31 cellular contexts compared by ENCODE assay signal in the genomic region with DNA sequence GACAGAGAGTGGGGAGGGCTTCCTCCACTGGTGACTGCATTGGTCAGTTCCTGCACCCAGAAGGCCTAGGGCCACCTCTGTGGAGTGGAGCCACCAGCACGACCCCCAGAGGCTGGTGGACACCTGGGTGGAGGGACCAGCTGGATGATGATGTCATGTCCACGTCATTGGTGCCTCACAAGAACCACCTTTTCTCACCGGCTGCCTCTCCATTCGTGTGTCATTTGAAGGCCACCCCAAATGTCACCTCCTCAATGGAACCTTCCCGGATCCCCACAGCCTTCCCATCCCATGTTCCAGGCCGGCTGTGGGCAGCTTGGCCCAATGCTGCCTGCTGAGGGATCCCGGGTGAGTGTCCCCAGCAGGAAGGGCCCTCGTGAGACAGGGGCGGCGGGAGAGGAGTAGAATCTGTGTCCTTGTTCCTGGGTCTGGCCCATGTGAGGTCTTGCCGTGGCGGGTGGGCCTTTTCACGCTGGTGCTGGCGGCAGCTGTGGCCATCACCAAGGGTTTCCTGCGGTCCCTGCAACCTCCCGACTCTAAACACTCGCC.
"Had no signal": no experiment of that assay in that cellular context is flagged by ENCODE, and none has a peak within 500 bp of the region (broad histone marks: within the 10 kb centered on the region; RNA-seq: fewer than 3 reads in every experiment).

No MANE protein-coding gene starts in this region.

- ATAC-seq: body of pancreas; foreskin keratinocyte; heart left ventricle; lower lobe of right lung; natural killer cell treated with Interleukin-12 subunit alpha and Interleukin-12 subunit beta and Interleukin-15 and Interleukin-18, amount 100 ng/mL, for 72 hours; pancreas; sciatic nerve; stimulated activated effector memory CD8-positive, alpha-beta T cell treated with anti-CD3 and anti-CD28 coated beads, Interleukin-12 subunit alpha, Interleukin-12 subunit beta, amount 100 ng/mL, for 72 hours; stimulated activated naive CD8-positive, alpha-beta T cell treated with anti-CD3 and anti-CD28 coated beads, Interleukin-15, amount 100 ng/mL, for 72 hours had no signal

- H3K4me3 Mint-ChIP-seq: activated naive CD8-positive, alpha-beta T cell; dendritic cell treated with granulocyte-macrophage colony-stimulating factor and Interleukin-4, amounts not matched to agents 40 ng/mL and 50 ng/mL, for 4 days; natural killer cell treated with Interleukin-12 subunit alpha and Interleukin-12 subunit beta and Interleukin-15 and Interleukin-18, amount 100 ng/mL, for 72 hours; stimulated activated effector memory CD8-positive, alpha-beta T cell treated with anti-CD3 and anti-CD28 coated beads, Interleukin-12 subunit alpha, Interleukin-12 subunit beta, amount 100 ng/mL, for 72 hours had no signal

- H3K36me3 ChIP-seq: esophagus muscularis mucosa, heart left ventricle, lower lobe of right lung, pancreas, prostate gland, upper lobe of left lung, vagina had no signal

- H3K27me3 ChIP-seq: pancreas, vagina had no signal

- H3K27ac Mint-ChIP-seq: activated naive CD8-positive, alpha-beta T cell; endodermal cell; natural killer cell treated with Interleukin-12 subunit alpha and Interleukin-12 subunit beta and Interleukin-15 and Interleukin-18, amount 100 ng/mL, for 72 hours; stimulated activated effector memory CD8-positive, alpha-beta T cell treated with anti-CD3 and anti-CD28 coated beads, Interleukin-12 subunit alpha, Interleukin-12 subunit beta, amount 100 ng/mL, for 72 hours; stimulated activated naive CD8-positive, alpha-beta T cell treated with anti-CD3 and anti-CD28 coated beads, Interleukin-15, amount 100 ng/mL, for 72 hours had no signal

- FAIRE-seq: pancreas, TTC549 had no signal

- H3K4me1 Mint-ChIP-seq: endodermal cell had no signal

- H3K36me3 Mint-ChIP-seq: activated naive CD8-positive, alpha-beta T cell; natural killer cell treated with Interleukin-12 subunit alpha and Interleukin-12 subunit beta and Interleukin-15 and Interleukin-18, amount 100 ng/mL, for 72 hours had no signal

- H3K4me3 ChIP-seq: body of pancreas, esophagus muscularis mucosa, heart left ventricle, lower lobe of right lung, pancreas, prostate gland, skin epidermis, upper lobe of left lung, vagina had no signal

- H3K4me1 ChIP-seq: foreskin keratinocyte had no signal

- H3K27ac ChIP-seq: body of pancreas, foreskin keratinocyte, heart left ventricle, lower lobe of right lung, pancreas, prostate gland, skin epidermis, upper lobe of left lung, vagina, VCaP had no signal

- H3K9me3 ChIP-seq: body of pancreas, esophagus muscularis mucosa, heart left ventricle, lower lobe of right lung, pancreas, prostate gland, upper lobe of left lung, vagina had no signal

- DNase-seq: activated CD4-positive, alpha-beta T cell treated with anti-CD3 and anti-CD28 coated beads for 4 hours; activated CD4-positive, alpha-beta T cell treated with anti-CD3 and anti-CD28 coated beads, Interleukin-2, amount 50 U/mL, for 4 hours; activated effector memory CD4-positive, alpha-beta T cell treated with Interleukin-2 at 50 U/mL for 16 hours; activated naive CD4-positive, alpha-beta T cell treated with Interleukin-2 at 50 U/mL for 16 hours; anterior cingulate cortex; caudate nucleus; endodermal cell; foreskin keratinocyte; lower lobe of right lung; mesenchymal stem cell; pancreas; retina; stimulated activated CD4-positive, alpha-beta T cell treated with anti-CD3 and anti-CD28 coated beads, Interleukin-12 subunit alpha, Interleukin-12 subunit beta, amount 100 ng/mL, for 4 hours; stimulated activated CD4-positive, alpha-beta T cell treated with anti-CD3 and anti-CD28 coated beads, Interleukin-4, amount 100 ng/mL, for 1 hour; stimulated activated naive CD8-positive, alpha-beta T cell treated with anti-CD3 and anti-CD28 coated beads, Interleukin-15, amount 100 ng/mL, for 72 hours; substantia nigra; T-helper 9 cell had no signal

- H3K9me3 Mint-ChIP-seq: dendritic cell treated with granulocyte-macrophage colony-stimulating factor and Interleukin-4, amounts not matched to agents 40 ng/mL and 50 ng/mL, for 4 days; endodermal cell; natural killer cell treated with Interleukin-12 subunit alpha and Interleukin-12 subunit beta and Interleukin-15 and Interleukin-18, amount 100 ng/mL, for 72 hours; stimulated activated naive CD8-positive, alpha-beta T cell treated with anti-CD3 and anti-CD28 coated beads, Interleukin-15, amount 100 ng/mL, for 72 hours had no signal
